In the genomic region with DNA sequence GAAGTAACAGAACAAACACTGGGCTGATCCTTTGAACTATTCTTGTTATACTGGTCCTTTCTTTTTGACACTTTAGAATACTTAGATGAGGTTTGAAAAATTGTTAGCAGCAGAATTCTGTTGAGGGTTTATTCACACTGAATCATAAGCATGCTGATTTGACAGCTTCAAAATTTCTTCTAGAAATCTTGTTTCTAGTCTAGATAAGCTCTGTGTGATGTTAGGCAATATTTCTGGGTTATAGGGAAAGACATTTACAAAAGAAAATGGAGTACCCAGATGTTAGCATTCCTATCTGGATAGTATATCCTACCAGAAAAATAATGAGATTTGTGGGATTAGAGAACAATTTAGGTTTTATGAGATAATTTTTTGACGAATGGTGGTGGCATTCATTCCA, we compare ENCODE assay signal across 11 cellular contexts.
"Had no signal": no experiment of that assay in that cellular context is flagged by ENCODE, and none has a peak within 500 bp of the region (broad histone marks: within the 10 kb centered on the region; RNA-seq: fewer than 3 reads in every experiment).

No MANE protein-coding gene starts in this region.

- DNase-seq: GM23248, GOT3, H7, H9, HCEC 1CT, HFFc6 had no signal

- H3K36me3 ChIP-seq: HAP-1 had no signal

- H3K9ac ChIP-seq: GM23248 had no signal

- FAIRE-seq: H1, H54 had no signal

- ATAC-seq: GM23338, HCT116 had no signal

- H3K4me1 ChIP-seq: HAP-1 had no signal

- H2AFZ ChIP-seq: GM23248, GM23338 had no signal

- H3K27ac ChIP-seq: GM23248 had no signal

- H3K4me3 ChIP-seq: GM23248, GM23338, HAP-1 had no signal

- H3K4me2 ChIP-seq: GM23338 had no signal

- H3K9me3 ChIP-seq: HAP-1 had no signal
